27 cellular contexts compared by ENCODE assay signal in genomic region chr6:67680297-67680932, GRCh38.
A peak's percentile ranks its signal among the peaks of the same experiment; 100 is the strongest.
DNase-seq lines count a peak whose midpoint lies in the region; ATAC-seq and TF ChIP-seq lines count a peak whose summit lies in the region.
"Had no signal": no experiment of that assay in that cellular context is flagged by ENCODE, and none has a peak within 500 bp of the region (broad histone marks: within the 10 kb centered on the region; RNA-seq: fewer than 3 reads in every experiment).

No MANE protein-coding gene starts in this region.

- in situ Hi-C loops in Panc1 (cut with HindIII; ENCODE audit: low pct_unique_long_range_greater_than_20kb, low sequenced_read_pairs) = no loop called here

- ATAC-seq in Panc1 (no peak), GM18861 (IDR thresholded peaks at IDR 0.05; ENCODE audit: unreplicated experiment) (no peak), GM18870 (IDR thresholded peaks at IDR 0.05; ENCODE audit: unreplicated experiment) (no peak), HG03432 (IDR thresholded peaks at IDR 0.05; ENCODE audit: unreplicated experiment) (no peak)
- ATAC-seq: activated CD4-positive, CD25-positive, alpha-beta regulatory T cell treated with anti-CD3 and anti-CD28 coated beads, Interleukin-2, amount 50 U/mL, for 24 hours; heart right ventricle; HepG2; left cardiac atrium; T-cell had no signal

- H3K4me1 ChIP-seq in Panc1 (ENCODE audit: control insufficient read depth, insufficient read depth, low read length) = no peaks in the 10 kb centered on the region
- H3K4me1 ChIP-seq: heart right ventricle, upper lobe of left lung had no signal

- no peaks in the 10 kb centered on the region for H3K36me3 ChIP-seq in Panc1 (ENCODE audit: control insufficient read depth, insufficient read depth, low read length)
- H3K36me3 ChIP-seq: heart right ventricle, neutrophil, upper lobe of left lung had no signal

- TF ChIP-seq CTCF in Panc1 (IDR thresholded peaks at IDR 0.05) (no peak), fibroblast of mammary gland (conservative IDR thresholded peaks at IDR 0.05; ENCODE audit: control insufficient read depth, insufficient read depth, low read depth, low read length) (no peak)

- CTCF ChIA-PET in Panc1 (lab: Charles Lee) = no interaction called here

- DNase-seq in HCEC 1CT = peak; percentile 77
- peak; percentile 12 for DNase-seq in Panc1 (ENCODE audit: low read depth, low spot score)
- peak; percentile 61 for DNase-seq in fibroblast of mammary gland (ENCODE audit: low read depth)
- peak; percentile 28 for DNase-seq in skeletal muscle cell (ENCODE audit: low read depth)
- DNase-seq in effector CD4-positive, alpha-beta T cell = no peak
- DNase-seq: activated CD4-positive, alpha-beta memory T cell treated with anti-CD3 and anti-CD28 coated beads, Interleukin-2, amount 10 ng/mL, durations not matched to agents 7 days and 5 days; activated naive CD8-positive, alpha-beta T cell treated with anti-CD3 and anti-CD28 coated beads for 36 hours; COR-L47; DMS79; H9; heart right ventricle; left cardiac atrium; NCI-H2081; NCI-H446; PC-9; SHP77 treated with DMSO at 0.1 percent for 48 hours; stimulated activated CD4-positive, alpha-beta T cell treated with anti-CD3 and anti-CD28 coated beads, Interleukin-1b, Interleukin-23, amount 100 ng/mL, for 48 hours; substantia nigra; T-cell; upper lobe of left lung had no signal

- intact Hi-C loops in Panc1 (cut with micrococcal nuclease; ENCODE audit: unreplicated experiment) = no loop called here

- BruUV-seq in Panc1 (replicated peaks; lab: Mats Ljungman, UMichigan) = no TSS peak

- POLR2A ChIA-PET in Panc1 (lab: Charles Lee) = no interaction called here

- no peak overlapping the region for H3K27ac ChIP-seq in Panc1 (ENCODE audit: low read length)
- H3K27ac ChIP-seq: heart right ventricle, neutrophil, PC-9, skin epidermis, upper lobe of left lung had no signal

- no peaks in the 10 kb centered on the region for H3K27me3 ChIP-seq in Panc1 (ENCODE audit: control insufficient read depth, insufficient read depth, low read length)
- H3K27me3 ChIP-seq: heart right ventricle, neutrophil, upper lobe of left lung had no signal

- peaks cover 5% of the 10 kb centered on the region; the same call in 1 of the 2 replicates for H3K9me3 ChIP-seq in Panc1 (ENCODE audit: control insufficient read depth, insufficient read depth, low read depth, low read length)
- H3K9me3 ChIP-seq: neutrophil had no signal

- H3K4me3 ChIP-seq in Panc1 (ENCODE audit: low read depth in 2 of 2, low read length in 2 of 2) (no peak overlapping the region), fibroblast of mammary gland (ENCODE audit: control insufficient read depth, low read depth, low read length) (no peak overlapping the region), skeletal muscle cell (ENCODE audit: low read depth, low read length) (no peak overlapping the region)
- H3K4me3 ChIP-seq: heart right ventricle, PC-9, skin epidermis, upper lobe of left lung had no signal
